Comparison of ENCODE assay signal across 1 cellular context in the genomic region with DNA sequence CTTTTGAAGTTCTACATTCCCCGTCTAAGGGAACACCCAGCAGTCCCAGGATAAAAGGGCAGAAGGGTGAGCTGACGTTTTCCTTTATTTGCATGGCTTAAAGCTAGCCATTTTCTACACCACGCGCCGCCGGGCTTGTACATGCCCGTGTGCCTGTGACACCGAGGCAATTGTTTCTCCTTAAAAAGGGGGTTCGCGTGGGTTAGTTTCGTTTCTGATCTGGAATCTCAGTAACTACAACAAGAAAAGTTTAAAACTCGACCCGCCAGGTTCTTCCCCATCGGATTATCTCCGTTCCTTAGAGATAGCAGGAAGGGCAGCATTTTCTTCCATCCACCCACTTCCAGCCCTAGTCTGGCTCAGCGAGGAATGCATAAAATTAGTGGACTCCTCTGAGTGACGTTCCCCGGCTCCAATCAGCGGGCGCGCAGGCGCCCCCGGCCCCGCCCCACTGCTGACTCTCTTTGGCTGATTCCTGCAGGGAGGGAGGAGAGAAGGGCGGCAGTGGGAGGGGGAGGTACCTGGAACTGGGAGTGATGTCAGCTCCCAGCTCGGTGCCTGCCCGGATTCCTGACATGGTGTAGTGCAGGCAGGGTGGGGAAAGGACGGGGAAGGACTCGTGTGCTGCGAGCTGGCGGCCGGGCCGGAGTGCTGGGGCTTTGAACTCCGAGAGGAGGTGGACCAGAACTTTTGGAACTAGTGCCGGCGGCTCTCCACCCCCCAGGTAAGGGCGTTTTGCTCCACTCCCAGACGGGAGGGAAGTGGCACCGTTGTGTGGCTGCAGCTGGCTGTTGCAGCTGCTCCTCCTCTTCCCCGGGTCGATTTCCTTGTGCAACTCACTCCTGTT.
TF ChIP-seq lines count a peak whose summit lies in the region.

Gene PPFIBP1, plus strand, starts transcription at position 565 of the 847 bp plus-strand sequence. CDS start 109,191 bp downstream, outside the sequence.

TF ChIP-seq in K562, 482 proteins besides CTCF, POLR2A, EP300 and RAD21 (continued from another document):
- TF ChIP-seq MGA (IDR thresholded peaks at IDR 0.05) = peak; percentile 83
